In the genomic region with DNA sequence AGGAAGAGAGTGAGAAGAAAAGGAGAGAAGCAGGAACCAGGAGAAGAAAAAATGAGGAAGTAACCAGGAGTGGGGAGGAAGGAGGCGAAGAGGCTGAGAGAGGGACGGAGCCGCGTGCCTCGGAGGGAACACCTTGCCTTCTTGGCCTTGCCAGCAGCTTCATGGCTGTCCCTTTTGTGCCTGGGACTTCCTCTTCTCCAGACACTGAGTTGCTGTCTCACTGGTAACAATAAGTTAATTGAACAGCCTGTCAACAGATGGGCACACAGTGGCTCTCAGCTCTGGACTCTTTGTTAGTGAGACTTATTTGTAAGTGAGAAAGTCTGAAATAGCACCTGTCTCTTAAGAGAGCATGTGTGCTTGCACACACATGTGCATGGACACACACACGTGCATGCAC, we compare ENCODE assay signal across 9 cellular contexts.
A peak's percentile ranks its signal among the peaks of the same experiment; 100 is the strongest.
DNase-seq lines count a peak whose midpoint lies in the region; ATAC-seq and TF ChIP-seq lines count a peak whose summit lies in the region.
"Had no signal": no experiment of that assay in that cellular context is flagged by ENCODE, and none has a peak within 500 bp of the region (broad histone marks: within the 10 kb centered on the region; RNA-seq: fewer than 3 reads in every experiment).

No MANE protein-coding gene starts in this region.

- H3K9me3 ChIP-seq in SK-N-SH = no peaks in the 10 kb centered on the region

- CTCF ChIA-PET in SK-N-SH (lab: Yijun Ruan, JAX) = no interaction called here

- H3K4me3 ChIP-seq in SK-N-SH (ENCODE audit: low read depth in 2 of 2, low read length in 1 of 2) = no peak overlapping the region

- peak; percentile 63 for ATAC-seq in stimulated activated naive CD8-positive, alpha-beta T cell treated with anti-CD3 and anti-CD28 coated beads, Interleukin-15, amount 100 ng/mL, for 72 hours
- no peak for ATAC-seq in HG03439 (IDR thresholded peaks at IDR 0.05; ENCODE audit: unreplicated experiment)

- H3K36me3 ChIP-seq in SK-N-SH (replicated peaks in 1 of 2; ENCODE audit: control insufficient read depth in 1 of 2, insufficient read depth in 2 of 2, low read length in 1 of 2) = no peaks in the 10 kb centered on the region

- 95% methylated on average over 6 of the region's 6 CpGs for WGBS in SK-N-SH (ENCODE audit: low lambda C conversion rate)

- peaks cover 3 to 6% of the 10 kb centered on the region in 2 experiments; a peak in 2 of 4 replicates for H3K4me1 ChIP-seq in SK-N-SH (ENCODE audit: control insufficient read depth in 1 of 2, insufficient read depth in 2 of 2, low read depth in 1 of 2, low read length in 1 of 2)

- no peak for TF ChIP-seq RAD21 in SK-N-SH (IDR thresholded peaks at IDR 0.05; ENCODE audit: low read length)

- H3K9me2 ChIP-seq in SK-N-SH = no peaks in the 10 kb centered on the region

- H3K9ac ChIP-seq in SK-N-SH = no peak overlapping the region
- H3K9ac ChIP-seq: KMS-11 had no signal

- H3K4me1 Mint-ChIP-seq in stimulated activated naive CD8-positive, alpha-beta T cell treated with anti-CD3 and anti-CD28 coated beads, Interleukin-15, amount 100 ng/mL, for 72 hours = peaks cover 68% of the 10 kb centered on the region

- H3K27me3 Mint-ChIP-seq in stimulated activated naive CD8-positive, alpha-beta T cell treated with anti-CD3 and anti-CD28 coated beads, Interleukin-15, amount 100 ng/mL, for 72 hours = no peaks in the 10 kb centered on the region

- peaks cover 9% of the 10 kb centered on the region for H3F3A ChIP-seq in SK-N-SH (replicated peaks; ENCODE audit: insufficient read depth)

- DNase-seq in activated naive CD4-positive, alpha-beta T cell treated with Interleukin-2 at 50 U/mL for 16 hours = peak; percentile 15
- no peak for DNase-seq in activated naive CD4-positive, alpha-beta T cell treated with anti-CD3 and anti-CD28 coated beads, Interleukin-2, amount 50 U/mL, for 16 hours
- DNase-seq in RPMI8226 (peak; percentile 15), pons (ENCODE audit: low spot score) (no peak), SK-N-SH (no peak)
- peak; percentile 69 for DNase-seq in activated effector memory CD4-positive, alpha-beta T cell treated with anti-CD3 and anti-CD28 coated beads, Interleukin-2, amount 50 U/mL, for 16 hours
- peak; percentile 35 to 46 for DNase-seq in stimulated activated naive CD8-positive, alpha-beta T cell treated with anti-CD3 and anti-CD28 coated beads, Interleukin-15, amount 100 ng/mL, for 72 hours

- no peak for TF ChIP-seq CTCF in SK-N-SH (IDR thresholded peaks at IDR 0.05)

- H3K27me3 ChIP-seq in SK-N-SH (ENCODE audit: insufficient read depth) = no peaks in the 10 kb centered on the region

- H3K79me2 ChIP-seq in SK-N-SH (ENCODE audit: insufficient read depth) = no peaks in the 10 kb centered on the region

- POLR2A ChIA-PET in SK-N-SH (lab: Yijun Ruan, JAX) = interaction anchor here (0.8 kb wide), 1 partner anchor 21 kb away, joined by 3 read pairs; no protein-coding TSS in a partner anchor

- H3K4me3 Mint-ChIP-seq in stimulated activated naive CD8-positive, alpha-beta T cell treated with anti-CD3 and anti-CD28 coated beads, Interleukin-15, amount 100 ng/mL, for 72 hours = peak overlapping the region; percentile 51 to 66

- no peak for TF ChIP-seq EP300 in SK-N-SH (IDR thresholded peaks at IDR 0.05; ENCODE audit: borderline replicate concordance in 1 of 2, low read depth in 1 of 2, low read length in 1 of 2)

- no peak overlapping the region for H3K27ac ChIP-seq in SK-N-SH (ENCODE audit: low read depth in 2 of 2, low read length in 1 of 2)
- H3K27ac ChIP-seq: KMS-11 had no signal

- no peaks in the 10 kb centered on the region for H4K20me1 ChIP-seq in SK-N-SH (ENCODE audit: insufficient read depth)

- no peak overlapping the region for H2AFZ ChIP-seq in SK-N-SH (ENCODE audit: low read depth)

- no peak overlapping the region for H3K4me2 ChIP-seq in SK-N-SH
- H3K4me2 ChIP-seq: KMS-11 had no signal

- H3K27ac Mint-ChIP-seq in stimulated activated naive CD8-positive, alpha-beta T cell treated with anti-CD3 and anti-CD28 coated beads, Interleukin-15, amount 100 ng/mL, for 72 hours = peak overlapping the region; percentile 63 to 95

- H3K9me3 Mint-ChIP-seq in stimulated activated naive CD8-positive, alpha-beta T cell treated with anti-CD3 and anti-CD28 coated beads, Interleukin-15, amount 100 ng/mL, for 72 hours = no peaks in the 10 kb centered on the region

TF ChIP-seq in SK-N-SH, 30 proteins besides CTCF, POLR2A, EP300 and RAD21:
- no peak for TF ChIP-seq JUND (IDR thresholded peaks at IDR 0.05)
- TF ChIP-seq, protein P1, sequence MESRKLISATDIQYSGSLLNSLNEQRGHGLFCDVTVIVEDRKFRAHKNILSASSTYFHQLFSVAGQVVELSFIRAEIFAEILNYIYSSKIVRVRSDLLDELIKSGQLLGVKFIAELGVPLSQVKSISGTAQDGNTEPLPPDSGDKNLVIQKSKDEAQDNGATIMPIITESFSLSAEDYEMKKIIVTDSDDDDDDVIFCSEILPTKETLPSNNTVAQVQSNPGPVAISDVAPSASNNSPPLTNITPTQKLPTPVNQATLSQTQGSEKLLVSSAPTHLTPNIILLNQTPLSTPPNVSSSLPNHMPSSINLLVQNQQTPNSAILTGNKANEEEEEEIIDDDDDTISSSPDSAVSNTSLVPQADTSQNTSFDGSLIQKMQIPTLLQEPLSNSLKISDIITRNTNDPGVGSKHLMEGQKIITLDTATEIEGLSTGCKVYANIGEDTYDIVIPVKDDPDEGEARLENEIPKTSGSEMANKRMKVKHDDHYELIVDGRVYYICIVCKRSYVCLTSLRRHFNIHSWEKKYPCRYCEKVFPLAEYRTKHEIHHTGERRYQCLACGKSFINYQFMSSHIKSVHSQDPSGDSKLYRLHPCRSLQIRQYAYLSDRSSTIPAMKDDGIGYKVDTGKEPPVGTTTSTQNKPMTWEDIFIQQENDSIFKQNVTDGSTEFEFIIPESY (IDR thresholded peaks at IDR 0.05; ENCODE audit: borderline replicate concordance, low read depth) = no peak
- TF ChIP-seq RFX5 (IDR thresholded peaks at IDR 0.05; ENCODE audit: low read length) = no peak
- TF ChIP-seq GATA2 (CRISPR knock-in tag; IDR thresholded peaks at IDR 0.05) = no peak
- TF ChIP-seq, protein P2, sequence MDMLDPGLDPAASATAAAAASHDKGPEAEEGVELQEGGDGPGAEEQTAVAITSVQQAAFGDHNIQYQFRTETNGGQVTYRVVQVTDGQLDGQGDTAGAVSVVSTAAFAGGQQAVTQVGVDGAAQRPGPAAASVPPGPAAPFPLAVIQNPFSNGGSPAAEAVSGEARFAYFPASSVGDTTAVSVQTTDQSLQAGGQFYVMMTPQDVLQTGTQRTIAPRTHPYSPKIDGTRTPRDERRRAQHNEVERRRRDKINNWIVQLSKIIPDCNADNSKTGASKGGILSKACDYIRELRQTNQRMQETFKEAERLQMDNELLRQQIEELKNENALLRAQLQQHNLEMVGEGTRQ (IDR thresholded peaks at IDR 0.05; ENCODE audit: borderline replicate concordance, low read depth, low read length) = no peak
- TF ChIP-seq MXI1 (IDR thresholded peaks at IDR 0.05; ENCODE audit: low read depth, low read length) = no peak
- no peak for TF ChIP-seq RXRA (IDR thresholded peaks at IDR 0.05; ENCODE audit: borderline replicate concordance, low read depth)

Comparison
In these comparisons a context has a peak if more than half of its experiments do, and no peak if none do; other contexts are left out.
1. DNase-seq: peak in activated naive CD4-positive, alpha-beta T cell treated with Interleukin-2 at 50 U/mL for 16 hours (single experiment), RPMI8226 (single experiment), activated effector memory CD4-positive, alpha-beta T cell treated with anti-CD3 and anti-CD28 coated beads, Interleukin-2, amount 50 U/mL, for 16 hours (single experiment) and stimulated activated naive CD8-positive, alpha-beta T cell treated with anti-CD3 and anti-CD28 coated beads, Interleukin-15, amount 100 ng/mL, for 72 hours (2 of 2); none in activated naive CD4-positive, alpha-beta T cell treated with anti-CD3 and anti-CD28 coated beads, Interleukin-2, amount 50 U/mL, for 16 hours (single experiment), pons (single experiment) and SK-N-SH (single experiment).